ENCODE assay signal across 23 cellular contexts in the genomic region with DNA sequence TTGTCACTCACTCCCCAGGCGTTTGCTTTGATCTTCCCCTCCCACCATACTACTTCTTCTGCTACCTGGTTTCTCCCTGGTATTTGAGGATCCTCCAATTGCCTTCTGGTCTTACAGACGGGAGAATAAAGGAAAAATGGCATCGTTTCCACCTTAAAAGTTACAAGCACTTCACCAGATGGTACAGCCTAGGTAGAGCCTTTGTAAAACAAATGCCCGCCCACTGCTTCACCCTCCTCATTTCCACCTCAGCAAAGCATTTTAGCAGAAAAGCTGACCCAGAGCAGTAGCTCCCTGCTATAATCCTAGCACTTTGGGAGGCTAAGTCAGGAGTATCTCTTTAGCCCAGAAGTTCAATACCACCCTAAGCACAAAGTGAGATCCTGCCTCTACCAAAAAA. TPM values are rescaled to one million over a fixed set of nuclear protein-coding genes. Genes with fewer than 3 reads are reported as not detected.
A peak's percentile ranks its signal among the peaks of the same experiment; 100 is the strongest.
DNase-seq lines count a peak whose midpoint lies in the region; ATAC-seq and TF ChIP-seq lines count a peak whose summit lies in the region.
"Had no signal": no experiment of that assay in that cellular context is flagged by ENCODE, and none has a peak within 500 bp of the region (broad histone marks: within the 10 kb centered on the region; RNA-seq: fewer than 3 reads in every experiment).

No MANE protein-coding gene starts in this region.

- no peak for TF ChIP-seq POLR2A in lower leg skin (IDR thresholded peaks at IDR 0.05)

- peaks cover 26% of the 10 kb centered on the region for H3K36me3 Mint-ChIP-seq in HFFc6 (ENCODE audit: low read depth)

- H3K36me3 ChIP-seq in Panc1 (ENCODE audit: control insufficient read depth, insufficient read depth, low read length) (0 out of 2 replicates have a peak, but pooled peaks cover 2% of the 10 kb centered on the region), iPS-18a (ENCODE audit: control insufficient read depth, low read depth, low read length) (no peaks in the 10 kb centered on the region)
- H3K36me3 ChIP-seq: HAP-1 had no signal

- ATAC-seq in Panc1, result no peak
- ATAC-seq: K562, Right ventricle myocardium inferior had no signal

- H3K9me3 Mint-ChIP-seq in HFFc6, result no peaks in the 10 kb centered on the region

- H3K27ac ChIP-seq in AG04450 (ENCODE audit: low read depth, low read length) (no peak overlapping the region), Panc1 (ENCODE audit: low read length) (peak overlapping the region; percentile 90), iPS-18a (ENCODE audit: low read length) (no peak overlapping the region)
- H3K27ac ChIP-seq: testis had no signal

- no peaks in the 10 kb centered on the region for H3K27me3 ChIP-seq in AG04450 (ENCODE audit: control insufficient read depth, insufficient read depth, low read length)
- no peaks in the 10 kb centered on the region for H3K27me3 ChIP-seq in Panc1 (ENCODE audit: control insufficient read depth, insufficient read depth, low read length)
- H3K27me3 ChIP-seq in iPS-18a (ENCODE audit: control insufficient read depth, insufficient read depth, low read length), result peaks cover 71% of the 10 kb centered on the region
- H3K27me3 ChIP-seq: ascending aorta, testis had no signal

- TF ChIP-seq CTCF in AG04450 (IDR thresholded peaks at IDR 0.05; ENCODE audit: low read depth, low read length) (no peak), HFFc6 (IDR thresholded peaks at IDR 0.05) (no peak), Panc1 (IDR thresholded peaks at IDR 0.05) (no peak), lower leg skin (IDR thresholded peaks at IDR 0.05) (no peak)

- peak overlapping the region; percentile 22; the same call in 1 of the 2 replicates for H3K4me3 ChIP-seq in AG04450 (ENCODE audit: low read depth, low read length)
- peak overlapping the region in 1 of 2 experiments; percentile 10; a peak in 1 of 4 replicates for H3K4me3 ChIP-seq in Panc1 (ENCODE audit: low read depth in 2 of 2, low read length in 2 of 2)
- peak overlapping the region; percentile 33 for H3K4me3 ChIP-seq in iPS-18a (ENCODE audit: low read length)
- H3K4me3 ChIP-seq in lower leg skin (ENCODE audit: low read depth, poor library complexity, severe bottlenecking), result no peak overlapping the region
- H3K4me3 ChIP-seq: HAP-1, K562, testis had no signal

- H3K27ac Mint-ChIP-seq in HFFc6, result peak overlapping the region; percentile 43; the same call in 1 of the 2 replicates

- peak overlapping the region; percentile 76 for H3K4me3 Mint-ChIP-seq in HFFc6

- BruUV-seq in Panc1 (replicated peaks; lab: Mats Ljungman, UMichigan), result no TSS peak

- intact Hi-C loops in Panc1 (cut with micrococcal nuclease; ENCODE audit: unreplicated experiment) (loop anchor here (10.0 kb wide), 1 partner anchor 130 kb away; no protein-coding TSS in a partner anchor), lower leg skin (cut with DNase I; ENCODE audit: low total_unique reads) (no loop called here)

- POLR2A ChIA-PET in AG04450 (lab: Yijun Ruan, JAX), result interaction anchor here (0.7 to 0.8 kb wide), 2 partner anchors 19 to 37 kb away, joined by 3 to 5 read pairs; no protein-coding TSS in a partner anchor
- POLR2A ChIA-PET in Panc1 (lab: Charles Lee), result no interaction called here

- CTCF ChIA-PET in AG04450 (lab: Charles Lee), result interaction anchor here (1.2 kb wide), 1 partner anchor 61 kb away, joined by 3 read pairs; no protein-coding TSS in a partner anchor
- CTCF ChIA-PET in Panc1 (lab: Charles Lee), result interaction anchor here (0.9 to 1.0 kb wide), 2 partner anchors 25 to 27 kb away, joined by 3 to 4 read pairs; no protein-coding TSS in a partner anchor

- DNase-seq in AG04450 (ENCODE audit: low read depth, low spot score) (no peak), HFFc6 (no peak), Panc1 (ENCODE audit: low read depth, low spot score) (no peak), DMS153 treated with DMSO at 0.1 percent for 48 hours (lab: John Stamatoyannopoulos, UW; ENCODE audit: unreplicated experiment) (no peak), lower leg skin (ENCODE audit: low spot score in 2 of 2) (no peak)
- no peak for DNase-seq in stimulated activated CD4-positive, alpha-beta T cell treated with anti-CD3 and anti-CD28 coated beads, Interleukin-4, amount 100 ng/mL, for 1 hour
- no peak for DNase-seq in stimulated activated CD4-positive, alpha-beta T cell treated with anti-CD3 and anti-CD28 coated beads, Interleukin-12 subunit alpha, Interleukin-12 subunit beta, amount 100 ng/mL, for 4 hours
- DNase-seq: ACHN; activated CD4-positive, alpha-beta T cell treated with anti-CD3 and anti-CD28 coated beads, Interleukin-2, amount 50 U/mL, for 1 hour; activated CD8-positive, alpha-beta memory T cell treated with anti-CD3 and anti-CD28 coated beads, Interleukin-2, amount 50 U/mL, for 48 hours; CD4-positive, alpha-beta memory T cell; kidney; mammary epithelial cell; NCI-H2107; NCI-H526 treated with DMSO at 0.1 percent for 48 hours; SW 1271; testis had no signal

- H3K4me1 Mint-ChIP-seq in HFFc6 (ENCODE audit: low read depth), result peaks cover 64% of the 10 kb centered on the region

- in situ Hi-C loops in Panc1 (cut with HindIII; ENCODE audit: low pct_unique_long_range_greater_than_20kb, low sequenced_read_pairs), result no loop called here

- no peaks in the 10 kb centered on the region; the same call in 1 of the 2 replicates for H3K27me3 Mint-ChIP-seq in HFFc6 (ENCODE audit: insufficient read depth)
- H3K27me3 Mint-ChIP-seq: CD4-positive, alpha-beta memory T cell had no signal

- H3K4me1 ChIP-seq in Panc1 (ENCODE audit: control insufficient read depth, insufficient read depth, low read length) (peaks cover 23% of the 10 kb centered on the region), iPS-18a (ENCODE audit: control insufficient read depth, low read depth, low read length) (peaks cover 20% of the 10 kb centered on the region)
- H3K4me1 ChIP-seq: testis had no signal

- 63 to 65% methylated on average over 4 of the region's 4 CpGs for WGBS in lower leg skin, 2 donors

- H3K9me3 ChIP-seq in AG04450 (ENCODE audit: control insufficient read depth, insufficient read depth, low read length) (no peaks in the 10 kb centered on the region), Panc1 (ENCODE audit: control insufficient read depth, insufficient read depth, low read depth, low read length) (no peaks in the 10 kb centered on the region), iPS-18a (ENCODE audit: control insufficient read depth, low read depth, low read length) (no peaks in the 10 kb centered on the region)
- H3K9me3 ChIP-seq: ascending aorta, HAP-1, testis had no signal

- H3K9ac ChIP-seq in iPS-18a (ENCODE audit: low read length), result no peak overlapping the region

RNA-seq across cellular contexts. Expression of gene ANXA2R, which starts 5.1 kb away (rescaled TPM):
- 3.7 and 4.9 TPM in 2 replicates for polyA plus RNA-seq in AG04450 (2011; rRNA removed)
- 4.3 and 4.6 TPM in 2 replicates for polyA minus RNA-seq in AG04450 (2011; rRNA and poly(A)+ RNA removed)
- 1 to 10 TPM in 3 of 6 experiments, under 1 TPM in 3; 0.85 to 1.5 (median 1.1) TPM for total RNA-seq in HFFc6 (2021; fragmentation: NEBNext Ultra II Directional; extraction: Animal tissue kit (Norgen Biotek cat#: 25700))
- total RNA-seq in Panc1 (2021; ENCODE audit: unreplicated experiment) (6.2 TPM), lower leg skin (1 to 10 TPM; 1.1 to 2.7 (median 2.4) TPM)
- 4.0 TPM for polyA plus RNA-seq in Panc1 (2012; ENCODE audit: insufficient read length)
- polyA plus RNA-seq: neural cell had no signal
